In the genomic region with DNA sequence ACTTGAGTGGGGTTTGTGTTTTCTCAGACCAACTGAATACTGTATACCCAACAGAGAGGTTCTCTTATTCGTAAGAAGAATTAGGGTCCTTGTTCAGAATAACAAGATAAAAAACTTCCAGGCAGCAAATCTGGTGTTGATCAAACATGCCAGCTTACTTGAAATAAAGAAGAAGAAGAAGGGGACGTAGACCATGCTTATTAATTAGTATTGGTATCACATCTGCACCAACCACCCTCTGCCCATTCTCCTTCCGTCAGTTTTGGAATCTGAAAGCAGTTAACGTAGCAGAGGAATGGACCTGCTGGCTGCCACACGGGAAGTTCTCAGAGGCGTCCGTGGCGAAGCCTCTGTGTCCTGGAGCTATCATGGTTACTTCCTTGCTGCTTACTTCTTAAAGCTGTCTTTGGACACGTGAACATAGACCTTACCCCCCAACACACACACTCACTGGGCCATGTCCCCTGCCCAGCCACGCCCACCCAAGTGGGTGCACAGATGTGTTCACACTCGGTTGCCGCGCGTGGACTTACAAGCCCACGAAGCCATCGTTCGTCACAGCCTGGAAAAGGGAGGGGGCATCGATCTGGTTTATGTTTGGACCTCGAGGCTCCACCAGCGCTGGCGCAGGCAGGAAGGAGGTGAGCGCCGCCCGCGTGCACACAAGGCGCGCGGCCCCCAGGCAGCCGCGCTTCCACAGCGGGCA, we compare ENCODE assay signal across 1 cellular context.
TF ChIP-seq lines count a peak whose summit lies in the region.

No MANE protein-coding gene starts in this region.

TF ChIP-seq in HepG2, 621 proteins besides CTCF, POLR2A, EP300 and RAD21:
- TF ChIP-seq ZNF891 (CRISPR knock-in tag; IDR thresholded peaks at IDR 0.05) (0 out of 2 replicates have a peak, but pooled peaks have one; percentile 2), RARG (CRISPR knock-in tag; IDR thresholded peaks at IDR 0.05; ENCODE audit: low read depth) (no peak), AGO1 (IDR thresholded peaks at IDR 0.05; ENCODE audit: low read depth, low read length, poor library complexity, severe bottlenecking) (no peak), NCOR1 (IDR thresholded peaks at IDR 0.05; ENCODE audit: borderline replicate concordance, low read length) (no peak), ZNF589 (CRISPR knock-in tag; conservative IDR thresholded peaks at IDR 0.05) (0 out of 2 replicates have a peak, but pooled peaks have one; percentile 21), U2AF2 (IDR thresholded peaks at IDR 0.05; ENCODE audit: low read depth, low read length) (no peak), CCDC6 (CRISPR knock-in tag; IDR thresholded peaks at IDR 0.05) (0 out of 2 replicates have a peak, but pooled peaks have one; percentile 74), NFYB (CRISPR knock-in tag; IDR thresholded peaks at IDR 0.05) (no peak), KLF6 (CRISPR knock-in tag; IDR thresholded peaks at IDR 0.05) (no peak), ZNF235 (CRISPR knock-in tag; IDR thresholded peaks at IDR 0.05; ENCODE audit: borderline replicate concordance) (0 out of 2 replicates have a peak, but pooled peaks have one; percentile 9), ZNF329 (CRISPR knock-in tag; IDR thresholded peaks at IDR 0.05; ENCODE audit: low read depth) (0 out of 2 replicates have a peak, but pooled peaks have one; percentile 42), ZNF780A (CRISPR knock-in tag; IDR thresholded peaks at IDR 0.05) (no peak), ZNF616 (CRISPR knock-in tag; IDR thresholded peaks at IDR 0.05; ENCODE audit: low read depth) (0 out of 2 replicates have a peak, but pooled peaks have one; percentile 28), CHD4 (IDR thresholded peaks at IDR 0.05; ENCODE audit: borderline replicate concordance, low read length) (no peak), ZNF724P (CRISPR knock-in tag; IDR thresholded peaks at IDR 0.05; ENCODE audit: borderline replicate concordance) (no peak), ZNF850 (CRISPR knock-in tag; conservative IDR thresholded peaks at IDR 0.05) (no peak), PRMT3 (CRISPR knock-in tag; IDR thresholded peaks at IDR 0.05; ENCODE audit: borderline replicate concordance, low read depth) (0 out of 2 replicates have a peak, but pooled peaks have one; percentile 52), AHR (CRISPR knock-in tag; IDR thresholded peaks at IDR 0.05) (no peak), ZNF441 (CRISPR knock-in tag; IDR thresholded peaks at IDR 0.05; ENCODE audit: borderline replicate concordance) (no peak)
- TF ChIP-seq, protein P1, sequence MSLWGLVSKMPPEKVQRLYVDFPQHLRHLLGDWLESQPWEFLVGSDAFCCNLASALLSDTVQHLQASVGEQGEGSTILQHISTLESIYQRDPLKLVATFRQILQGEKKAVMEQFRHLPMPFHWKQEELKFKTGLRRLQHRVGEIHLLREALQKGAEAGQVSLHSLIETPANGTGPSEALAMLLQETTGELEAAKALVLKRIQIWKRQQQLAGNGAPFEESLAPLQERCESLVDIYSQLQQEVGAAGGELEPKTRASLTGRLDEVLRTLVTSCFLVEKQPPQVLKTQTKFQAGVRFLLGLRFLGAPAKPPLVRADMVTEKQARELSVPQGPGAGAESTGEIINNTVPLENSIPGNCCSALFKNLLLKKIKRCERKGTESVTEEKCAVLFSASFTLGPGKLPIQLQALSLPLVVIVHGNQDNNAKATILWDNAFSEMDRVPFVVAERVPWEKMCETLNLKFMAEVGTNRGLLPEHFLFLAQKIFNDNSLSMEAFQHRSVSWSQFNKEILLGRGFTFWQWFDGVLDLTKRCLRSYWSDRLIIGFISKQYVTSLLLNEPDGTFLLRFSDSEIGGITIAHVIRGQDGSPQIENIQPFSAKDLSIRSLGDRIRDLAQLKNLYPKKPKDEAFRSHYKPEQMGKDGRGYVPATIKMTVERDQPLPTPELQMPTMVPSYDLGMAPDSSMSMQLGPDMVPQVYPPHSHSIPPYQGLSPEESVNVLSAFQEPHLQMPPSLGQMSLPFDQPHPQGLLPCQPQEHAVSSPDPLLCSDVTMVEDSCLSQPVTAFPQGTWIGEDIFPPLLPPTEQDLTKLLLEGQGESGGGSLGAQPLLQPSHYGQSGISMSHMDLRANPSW (CRISPR knock-in tag; IDR thresholded peaks at IDR 0.05; ENCODE audit: borderline replicate concordance): no peak
- TF ChIP-seq, protein P2, sequence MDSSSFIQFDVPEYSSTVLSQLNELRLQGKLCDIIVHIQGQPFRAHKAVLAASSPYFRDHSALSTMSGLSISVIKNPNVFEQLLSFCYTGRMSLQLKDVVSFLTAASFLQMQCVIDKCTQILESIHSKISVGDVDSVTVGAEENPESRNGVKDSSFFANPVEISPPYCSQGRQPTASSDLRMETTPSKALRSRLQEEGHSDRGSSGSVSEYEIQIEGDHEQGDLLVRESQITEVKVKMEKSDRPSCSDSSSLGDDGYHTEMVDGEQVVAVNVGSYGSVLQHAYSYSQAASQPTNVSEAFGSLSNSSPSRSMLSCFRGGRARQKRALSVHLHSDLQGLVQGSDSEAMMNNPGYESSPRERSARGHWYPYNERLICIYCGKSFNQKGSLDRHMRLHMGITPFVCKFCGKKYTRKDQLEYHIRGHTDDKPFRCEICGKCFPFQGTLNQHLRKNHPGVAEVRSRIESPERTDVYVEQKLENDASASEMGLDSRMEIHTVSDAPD (CRISPR knock-in tag; IDR thresholded peaks at IDR 0.05): 0 out of 2 replicates have a peak, but pooled peaks have one; percentile 23
- TF ChIP-seq, protein P3, sequence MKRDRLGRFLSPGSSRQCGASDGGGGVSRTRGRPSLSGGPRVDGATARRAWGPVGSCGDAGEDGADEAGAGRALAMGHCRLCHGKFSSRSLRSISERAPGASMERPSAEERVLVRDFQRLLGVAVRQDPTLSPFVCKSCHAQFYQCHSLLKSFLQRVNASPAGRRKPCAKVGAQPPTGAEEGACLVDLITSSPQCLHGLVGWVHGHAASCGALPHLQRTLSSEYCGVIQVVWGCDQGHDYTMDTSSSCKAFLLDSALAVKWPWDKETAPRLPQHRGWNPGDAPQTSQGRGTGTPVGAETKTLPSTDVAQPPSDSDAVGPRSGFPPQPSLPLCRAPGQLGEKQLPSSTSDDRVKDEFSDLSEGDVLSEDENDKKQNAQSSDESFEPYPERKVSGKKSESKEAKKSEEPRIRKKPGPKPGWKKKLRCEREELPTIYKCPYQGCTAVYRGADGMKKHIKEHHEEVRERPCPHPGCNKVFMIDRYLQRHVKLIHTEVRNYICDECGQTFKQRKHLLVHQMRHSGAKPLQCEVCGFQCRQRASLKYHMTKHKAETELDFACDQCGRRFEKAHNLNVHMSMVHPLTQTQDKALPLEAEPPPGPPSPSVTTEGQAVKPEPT (CRISPR knock-in tag; IDR thresholded peaks at IDR 0.05; ENCODE audit: low read depth): 0 out of 2 replicates have a peak, but pooled peaks have one; percentile 11
- TF ChIP-seq, protein P4, sequence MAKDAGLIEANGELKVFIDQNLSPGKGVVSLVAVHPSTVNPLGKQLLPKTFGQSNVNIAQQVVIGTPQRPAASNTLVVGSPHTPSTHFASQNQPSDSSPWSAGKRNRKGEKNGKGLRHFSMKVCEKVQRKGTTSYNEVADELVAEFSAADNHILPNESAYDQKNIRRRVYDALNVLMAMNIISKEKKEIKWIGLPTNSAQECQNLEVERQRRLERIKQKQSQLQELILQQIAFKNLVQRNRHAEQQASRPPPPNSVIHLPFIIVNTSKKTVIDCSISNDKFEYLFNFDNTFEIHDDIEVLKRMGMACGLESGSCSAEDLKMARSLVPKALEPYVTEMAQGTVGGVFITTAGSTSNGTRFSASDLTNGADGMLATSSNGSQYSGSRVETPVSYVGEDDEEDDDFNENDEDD (CRISPR knock-in tag; IDR thresholded peaks at IDR 0.05; ENCODE audit: borderline replicate concordance): 0 out of 2 replicates have a peak, but pooled peaks have one; percentile 4
- TF ChIP-seq, protein P5, sequence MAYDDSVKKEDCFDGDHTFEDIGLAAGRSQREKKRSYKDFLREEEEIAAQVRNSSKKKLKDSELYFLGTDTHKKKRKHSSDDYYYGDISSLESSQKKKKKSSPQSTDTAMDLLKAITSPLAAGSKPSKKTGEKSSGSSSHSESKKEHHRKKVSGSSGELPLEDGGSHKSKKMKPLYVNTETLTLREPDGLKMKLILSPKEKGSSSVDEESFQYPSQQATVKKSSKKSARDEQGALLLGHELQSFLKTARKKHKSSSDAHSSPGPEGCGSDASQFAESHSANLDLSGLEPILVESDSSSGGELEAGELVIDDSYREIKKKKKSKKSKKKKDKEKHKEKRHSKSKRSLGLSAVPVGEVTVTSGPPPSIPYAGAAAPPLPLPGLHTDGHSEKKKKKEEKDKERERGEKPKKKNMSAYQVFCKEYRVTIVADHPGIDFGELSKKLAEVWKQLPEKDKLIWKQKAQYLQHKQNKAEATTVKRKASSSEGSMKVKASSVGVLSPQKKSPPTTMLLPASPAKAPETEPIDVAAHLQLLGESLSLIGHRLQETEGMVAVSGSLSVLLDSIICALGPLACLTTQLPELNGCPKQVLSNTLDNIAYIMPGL (CRISPR knock-in tag; IDR thresholded peaks at IDR 0.05; ENCODE audit: borderline replicate concordance in 1 of 2, low read depth in 1 of 2): 0 out of 4 replicates have a peak, but pooled peaks of 1 of the 2 experiments have one; percentile 14
